Comparison of ENCODE assay signal across 12 cellular contexts in the genomic region with DNA sequence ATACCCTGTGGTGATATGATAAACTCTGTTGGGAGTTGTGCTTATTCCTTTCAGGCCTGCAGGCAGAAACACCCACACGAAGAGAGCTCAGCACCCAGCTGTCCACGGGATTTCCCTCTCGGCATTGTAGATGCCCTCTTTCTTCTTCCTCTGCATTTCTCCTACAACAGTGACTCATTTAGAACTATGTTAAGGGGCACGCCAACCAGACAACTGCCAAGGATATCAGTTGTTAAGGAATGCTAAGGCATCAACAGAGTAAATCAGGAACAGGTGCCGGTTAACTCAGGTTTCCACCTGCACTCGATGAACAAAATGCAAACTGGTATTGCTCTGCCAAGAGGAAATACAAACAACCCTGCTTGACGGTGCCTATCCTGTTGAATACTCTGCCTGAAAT.
DNase-seq lines count a peak whose midpoint lies in the region; ATAC-seq and TF ChIP-seq lines count a peak whose summit lies in the region.
"Had no signal": no experiment of that assay in that cellular context is flagged by ENCODE, and none has a peak within 500 bp of the region (broad histone marks: within the 10 kb centered on the region; RNA-seq: fewer than 3 reads in every experiment).

No MANE protein-coding gene starts in this region.

- DNase-seq in GM03348 (ENCODE audit: low spot score) (peak; percentile 55), NCI-H69 (lab: John Stamatoyannopoulos, UW) (peak; percentile 6), epithelial cell of proximal tubule (ENCODE audit: low read depth) (peak; percentile 13), pons (ENCODE audit: low spot score) (peak; percentile 8), GDM1 (lab: John Stamatoyannopoulos, UW) (no peak)
- DNase-seq: activated CD4-positive, alpha-beta memory T cell treated with anti-CD3 and anti-CD28 coated beads for 36 hours; stimulated activated CD4-positive, alpha-beta T cell treated with anti-CD3 and anti-CD28 coated beads, Interleukin-2, amount 100 ng/mL, for 48 hours; stimulated activated naive CD8-positive, alpha-beta T cell treated with anti-CD3 and anti-CD28 coated beads, Interleukin-15, Interleukin-2, amounts not matched to agents 100 U/mL and 50 U/mL, for 24 hours; T-helper 2 cell had no signal

- no peak for TF ChIP-seq CTCF in epithelial cell of proximal tubule (conservative IDR thresholded peaks at IDR 0.05; ENCODE audit: low read depth, low read length)

- no peak for ATAC-seq in HG03280 (IDR thresholded peaks at IDR 0.05; ENCODE audit: unreplicated experiment)
- no peak for ATAC-seq in GM18870 (IDR thresholded peaks at IDR 0.05; ENCODE audit: unreplicated experiment)
- ATAC-seq: activated naive CD4-positive, alpha-beta T cell treated with anti-CD3 and anti-CD28 coated beads, Interleukin-2, amount 50 U/mL, for 72 hours; stimulated activated naive CD8-positive, alpha-beta T cell treated with anti-CD3 and anti-CD28 coated beads, Interleukin-15, Interleukin-2, amounts not matched to agents 100 U/mL and 50 U/mL, for 24 hours had no signal

- H3K4me3 ChIP-seq in epithelial cell of proximal tubule (ENCODE audit: low read depth, low read length) = no peak overlapping the region
